In the genomic region with DNA sequence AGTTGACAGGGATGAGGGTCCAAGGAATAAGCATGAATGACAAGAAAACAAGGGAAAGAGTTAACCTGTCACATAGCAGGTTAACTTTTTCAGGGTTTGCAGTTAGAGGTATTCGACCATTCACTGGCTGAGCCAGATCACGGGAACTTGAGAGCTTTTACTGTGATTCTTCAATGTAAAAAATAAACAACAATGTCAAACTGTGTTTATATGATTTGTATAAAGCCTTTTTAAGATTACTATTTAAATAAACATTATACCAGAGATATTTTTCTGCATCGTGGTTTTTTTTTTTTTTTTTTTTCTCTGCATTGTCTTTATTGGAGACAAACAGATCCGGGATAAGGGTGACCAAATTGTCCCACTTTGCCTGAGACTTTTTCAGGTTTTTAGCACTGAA, we compare ENCODE assay signal across 28 cellular contexts.
"Had no signal": no experiment of that assay in that cellular context is flagged by ENCODE, and none has a peak within 500 bp of the region (broad histone marks: within the 10 kb centered on the region; RNA-seq: fewer than 3 reads in every experiment).

No MANE protein-coding gene starts in this region.

- H3K27me3 Mint-ChIP-seq: activated CD8-positive, alpha-beta T cell treated with anti-CD3 and anti-CD28 coated beads for 36 hours had no signal

- H3K27ac Mint-ChIP-seq: activated CD4-positive, alpha-beta T cell treated with anti-CD3 and anti-CD28 coated beads, Interleukin-2, amount 10 ng/mL, durations not matched to agents 24 days and 14 days; activated CD8-positive, alpha-beta T cell treated with anti-CD3 and anti-CD28 coated beads for 36 hours; activated naive CD8-positive, alpha-beta T cell treated with anti-CD3 and anti-CD28 coated beads for 36 hours; activated T-cell treated with anti-CD3 and anti-CD28 coated beads, Interleukin-2, amount 50 U/mL, for 72 hours; activated T-helper 17 cell treated with anti-CD3 and anti-CD28 coated beads, Interleukin-2, amount 50 U/mL, for 72 hours had no signal

- H3K36me3 ChIP-seq: SJCRH30 had no signal

- H3K4me3 Mint-ChIP-seq: activated CD4-positive, alpha-beta T cell treated with anti-CD3 and anti-CD28 coated beads, Interleukin-2, amount 10 ng/mL, durations not matched to agents 24 days and 14 days; activated CD8-positive, alpha-beta T cell treated with anti-CD3 and anti-CD28 coated beads for 36 hours; activated naive CD8-positive, alpha-beta T cell treated with anti-CD3 and anti-CD28 coated beads for 36 hours; activated T-cell treated with anti-CD3 and anti-CD28 coated beads, Interleukin-2, amount 50 U/mL, for 72 hours; activated T-helper 17 cell treated with anti-CD3 and anti-CD28 coated beads, Interleukin-2, amount 50 U/mL, for 72 hours had no signal

- H3K27ac ChIP-seq: brain microvascular endothelial cell, SJCRH30, SK-N-MC had no signal

- H3K9me3 Mint-ChIP-seq: activated CD4-positive, alpha-beta T cell treated with anti-CD3 and anti-CD28 coated beads, Interleukin-2, amount 10 ng/mL, durations not matched to agents 24 days and 14 days; activated CD8-positive, alpha-beta T cell treated with anti-CD3 and anti-CD28 coated beads for 36 hours; activated T-cell treated with anti-CD3 and anti-CD28 coated beads, Interleukin-2, amount 50 U/mL, for 72 hours; activated T-helper 17 cell treated with anti-CD3 and anti-CD28 coated beads, Interleukin-2, amount 50 U/mL, for 72 hours had no signal

- DNase-seq: activated CD4-positive, alpha-beta T cell treated with anti-CD3 and anti-CD28 coated beads, Interleukin-2, amount 10 ng/mL, durations not matched to agents 24 days and 14 days; activated CD4-positive, alpha-beta T cell treated with anti-CD3 and anti-CD28 coated beads, Interleukin-2, amount 50 U/mL, for 4 hours; activated CD8-positive, alpha-beta T cell treated with anti-CD3 and anti-CD28 coated beads for 36 hours; activated effector memory CD4-positive, alpha-beta T cell treated with anti-CD3 and anti-CD28 coated beads, Interleukin-2, amount 50 U/mL, for 16 hours; activated naive CD4-positive, alpha-beta T cell; activated naive CD4-positive, alpha-beta T cell treated with anti-CD3 and anti-CD28 coated beads, Interleukin-2, amount 50 U/mL, for 16 hours; activated naive CD8-positive, alpha-beta T cell treated with anti-CD3 and anti-CD28 coated beads for 36 hours; activated T-cell treated with anti-CD3 and anti-CD28 coated beads, Interleukin-2, amount 50 U/mL, for 1 hour; activated T-cell treated with anti-CD3 and anti-CD28 coated beads, Interleukin-2, amount 50 U/mL, for 72 hours; amniotic stem cell; aorta; brain microvascular endothelial cell; Karpas-422; KBM-7; NCI-H1048; NCI-H1105 treated with DMSO at 0.1 percent for 48 hours; NCI-H1436; NCI-H1694; NCI-H1930; NCI-H2081 treated with DMSO at 0.1 percent for 48 hours; NCI-H226; NCI-H446 treated with DMSO at 0.1 percent for 48 hours; NCI-H524 treated with DMSO at 0.1 percent for 48 hours; SHP77; SJCRH30; T1000 had no signal

- H3K4me1 Mint-ChIP-seq: activated CD4-positive, alpha-beta T cell treated with anti-CD3 and anti-CD28 coated beads, Interleukin-2, amount 10 ng/mL, durations not matched to agents 24 days and 14 days; activated naive CD8-positive, alpha-beta T cell treated with anti-CD3 and anti-CD28 coated beads for 36 hours; activated T-helper 17 cell treated with anti-CD3 and anti-CD28 coated beads, Interleukin-2, amount 50 U/mL, for 72 hours had no signal

- H3K36me3 Mint-ChIP-seq: activated naive CD8-positive, alpha-beta T cell treated with anti-CD3 and anti-CD28 coated beads for 36 hours had no signal

- H3K4me3 ChIP-seq: SJCRH30, SK-N-MC had no signal

- H3K27me3 ChIP-seq: brain microvascular endothelial cell, SJCRH30 had no signal

- H3K4me1 ChIP-seq: SJCRH30 had no signal
